ENCODE assay signal across 1 cellular context in the genomic region with DNA sequence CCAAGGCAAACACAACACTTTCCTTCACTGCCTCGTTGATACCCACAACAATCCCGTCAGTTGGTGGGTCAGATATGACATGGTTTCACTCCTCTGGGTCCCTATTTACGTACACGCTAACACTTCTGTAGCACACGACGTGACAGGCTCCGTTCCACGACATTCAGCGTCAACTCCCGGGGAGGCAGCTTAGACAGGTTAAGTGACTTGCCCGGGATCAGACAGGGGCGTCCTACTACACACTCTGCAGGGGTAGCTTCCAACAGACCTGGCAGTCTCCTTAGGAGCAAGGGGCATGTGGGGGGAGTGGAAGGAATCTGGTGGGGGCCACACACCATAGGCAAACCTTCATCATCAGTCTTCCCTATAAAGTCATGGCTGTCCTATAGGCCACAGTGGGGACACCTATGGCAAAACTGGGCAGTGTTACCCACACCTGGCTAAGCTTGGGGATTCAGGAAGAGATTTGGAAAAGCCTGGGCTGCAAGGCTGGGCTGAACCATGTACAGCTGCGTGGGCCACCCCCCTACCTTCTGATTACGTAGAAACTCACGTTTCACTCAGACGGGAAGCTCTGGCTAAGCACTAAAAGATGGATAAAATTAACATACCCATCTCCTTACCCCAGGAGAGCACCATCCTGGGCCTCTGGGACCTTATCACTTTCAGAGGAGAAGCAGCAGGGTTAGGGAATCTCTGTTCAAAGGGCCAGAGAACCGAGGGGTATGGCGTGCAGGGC.
TF ChIP-seq lines count a peak whose summit lies in the region.

No MANE protein-coding gene starts in this region.

TF ChIP-seq in neural cell, 6 proteins besides CTCF, POLR2A, EP300 and RAD21 (continued from another document):
- TF ChIP-seq REST (IDR thresholded peaks at IDR 0.05; ENCODE audit: borderline replicate concordance): no peak
- no peak for TF ChIP-seq POLR2AphosphoS5 (IDR thresholded peaks at IDR 0.05)
- no peak for TF ChIP-seq SMC3 (conservative IDR thresholded peaks at IDR 0.05; ENCODE audit: poor library complexity)
- no peak for TF ChIP-seq MXI1 (conservative IDR thresholded peaks at IDR 0.05; ENCODE audit: poor library complexity, severe bottlenecking)
- TF ChIP-seq TAF1 (IDR thresholded peaks at IDR 0.05; ENCODE audit: low read depth): no peak
